8 cellular contexts compared by ENCODE assay signal in genomic region chr1:19477284-19478240, GRCh38. TPM values are rescaled to one million over a fixed set of nuclear protein-coding genes. Genes with fewer than 3 reads are reported as not detected.
DNase-seq lines count a peak whose midpoint lies in the region; ATAC-seq and TF ChIP-seq lines count a peak whose summit lies in the region.

No MANE protein-coding gene starts in this region.

- H3K27ac ChIP-seq in right lobe of liver (peak overlapping the region in 2 of 3 donors; percentile 38 to 51), aorta (ENCODE audit: low read depth in 1 of 2, low read length in 2 of 2) (no peak overlapping the region)

- POLR2A ChIA-PET in activated CD4-positive, alpha-beta T cell treated with anti-CD3 and anti-CD28 coated beads for 36 hours (lab: Charles Lee) = interaction anchor here (0.8 kb wide), 1 partner anchor 16 kb away, joined by 3 read pairs; no protein-coding TSS in a partner anchor

- H3K27me3 ChIP-seq in right lobe of liver (no peaks in the 10 kb centered on the region), aorta (ENCODE audit: control insufficient read depth in 1 of 2, insufficient read depth in 2 of 2, low read length in 1 of 2) (no peaks in the 10 kb centered on the region)

- no peak for TF ChIP-seq CTCF in right lobe of liver (IDR thresholded peaks at IDR 0.05)

- peak overlapping the region; percentile 64 for H3K4me3 Mint-ChIP-seq in activated CD4-positive, alpha-beta T cell treated with anti-CD3 and anti-CD28 coated beads for 36 hours
- peak overlapping the region; percentile 76 for H3K4me3 Mint-ChIP-seq in activated T-cell treated with anti-CD3 and anti-CD28 coated beads, Interleukin-2, amount 50 U/mL, for 4 hours

- no peaks in the 10 kb centered on the region for H3K9me3 Mint-ChIP-seq in activated CD4-positive, alpha-beta T cell treated with anti-CD3 and anti-CD28 coated beads for 36 hours (ENCODE audit: low read depth)
- H3K9me3 Mint-ChIP-seq in activated T-cell treated with anti-CD3 and anti-CD28 coated beads, Interleukin-2, amount 50 U/mL, for 4 hours = no peaks in the 10 kb centered on the region

- no peaks in the 10 kb centered on the region for H3K27me3 Mint-ChIP-seq in activated CD4-positive, alpha-beta T cell treated with anti-CD3 and anti-CD28 coated beads for 36 hours
- H3K27me3 Mint-ChIP-seq in activated T-cell treated with anti-CD3 and anti-CD28 coated beads, Interleukin-2, amount 50 U/mL, for 4 hours (ENCODE audit: low read depth) = no peaks in the 10 kb centered on the region

- CTCF ChIA-PET in activated CD4-positive, alpha-beta T cell treated with anti-CD3 and anti-CD28 coated beads for 36 hours (lab: Charles Lee) = interaction anchor here (0.6 to 0.8 kb wide), 2 partner anchors 42 to 236 kb away, joined by 3 to 5 read pairs; no protein-coding TSS in a partner anchor

- peak overlapping the region; percentile 87 for H3K27ac Mint-ChIP-seq in activated CD4-positive, alpha-beta T cell treated with anti-CD3 and anti-CD28 coated beads for 36 hours

- H3K4me1 ChIP-seq in right lobe of liver = peaks cover 0 to 24% (median 0%) of the 10 kb centered on the region in 4 donors
- peaks cover 2 to 12% of the 10 kb centered on the region in 2 donors for H3K4me1 ChIP-seq in aorta (ENCODE audit: control insufficient read depth in 1 of 2, insufficient read depth in 2 of 2, low read length in 2 of 2)

- DNase-seq in activated CD4-positive, alpha-beta T cell treated with anti-CD3 and anti-CD28 coated beads for 36 hours = peak; percentile 60
- no peak for DNase-seq in activated CD4-positive, alpha-beta T cell treated with anti-CD3 and anti-CD28 coated beads for 4 hours
- DNase-seq in activated T-cell treated with anti-CD3 and anti-CD28 coated beads, Interleukin-2, amount 50 U/mL, for 4 hours = no peak
- DNase-seq in right lobe of liver = no peak
- peak in 1 of 2 donors; percentile 65 for DNase-seq in aorta
- no peak for DNase-seq in HuH-7 (ENCODE audit: low spot score)
- DNase-seq in NCI-H69 (lab: John Stamatoyannopoulos, UW) = no peak

- no peaks in the 10 kb centered on the region for H3K9me3 ChIP-seq in right lobe of liver
- no peaks in the 10 kb centered on the region for H3K9me3 ChIP-seq in aorta (ENCODE audit: control insufficient read depth, low read length)

- intact Hi-C loops in activated CD4-positive, alpha-beta T cell treated with anti-CD3 and anti-CD28 coated beads for 36 hours (cut with DNase I, micrococcal nuclease) = loop anchor here in 1 of 2 experiments (1.0 to 5.0 kb wide), 3 partner anchors 9 to 45 kb away; no protein-coding TSS in a partner anchor
- intact Hi-C loops in right lobe of liver (cut with DNase I) (no loop called here), aorta (cut with DNase I) (no loop called here)

- peak; percentile 62 for ATAC-seq in activated CD4-positive, alpha-beta T cell treated with anti-CD3 and anti-CD28 coated beads for 36 hours
- ATAC-seq in HG03520 (IDR thresholded peaks at IDR 0.05; ENCODE audit: unreplicated experiment) (peak; percentile 42), right lobe of liver (peak; percentile 46 to 70 (median 57)), aorta (ENCODE audit: low FRiP score) (peak; percentile 49)
- peak; percentile 74 to 75 for ATAC-seq in activated T-cell treated with anti-CD3 and anti-CD28 coated beads, Interleukin-2, amount 50 U/mL, for 4 hours

- 68% methylated on average over 9 of the region's 11 CpGs for WGBS in right lobe of liver (ENCODE audit: insufficient coverage, low coverage, low lambda C conversion rate, missing lambda C conversion rate)
- WGBS in aorta, 2 donors = 59 to 60% methylated on average over 11 of the region's 11 CpGs

- peaks cover 0 to 10% (median 0%) of the 10 kb centered on the region in 4 donors for H3K36me3 ChIP-seq in right lobe of liver
- no peaks in the 10 kb centered on the region for H3K36me3 ChIP-seq in aorta (ENCODE audit: control insufficient read depth in 1 of 2, insufficient read depth in 2 of 2, low read length in 1 of 2)

- H3K4me3 ChIP-seq in right lobe of liver (no peak overlapping the region), aorta (ENCODE audit: low read length in 2 of 2) (no peak overlapping the region)

- peaks cover 93% of the 10 kb centered on the region for H3K4me1 Mint-ChIP-seq in activated CD4-positive, alpha-beta T cell treated with anti-CD3 and anti-CD28 coated beads for 36 hours
- H3K4me1 Mint-ChIP-seq in activated T-cell treated with anti-CD3 and anti-CD28 coated beads, Interleukin-2, amount 50 U/mL, for 4 hours (ENCODE audit: low read depth) = peaks cover 99% of the 10 kb centered on the region

- TF ChIP-seq POLR2A in right lobe of liver (IDR thresholded peaks at IDR 0.05) = peak; percentile 32

- H3K36me3 Mint-ChIP-seq in activated CD4-positive, alpha-beta T cell treated with anti-CD3 and anti-CD28 coated beads for 36 hours (ENCODE audit: low read depth) = peaks cover 19% of the 10 kb centered on the region
- H3K36me3 Mint-ChIP-seq in activated T-cell treated with anti-CD3 and anti-CD28 coated beads, Interleukin-2, amount 50 U/mL, for 4 hours (ENCODE audit: insufficient read depth) = peaks cover 4% of the 10 kb centered on the region

RNA-seq across cellular contexts. Expression of gene CAPZB, which starts 7.8 kb away (rescaled TPM):
- 100 to 1,000 TPM; 320 to 346 TPM for total RNA-seq in activated CD4-positive, alpha-beta T cell treated with anti-CD3 and anti-CD28 coated beads for 36 hours
- 100 to 1,000 TPM; 262 to 285 (median 264) TPM for total RNA-seq in activated T-cell treated with anti-CD3 and anti-CD28 coated beads, Interleukin-2, amount 50 U/mL, for 4 hours
- total RNA-seq in right lobe of liver (100 to 1,000 TPM in 1 of 6 experiments, 10 to 100 TPM in 5; 53.5 to 117 (median 88.0) TPM), aorta (100 to 1,000 TPM; 289 to 297 TPM)
- polyA plus RNA-seq in aorta = 100 to 1,000 TPM; 230 to 254 TPM

Comparison
In these comparisons a context has a peak if more than half of its experiments do, and no peak if none do; other contexts are left out.
1. H3K27ac ChIP-seq: peak in right lobe of liver (2 of 3); none in aorta (0 of 2).
2. Peak in every context shown above with its lines, with median percentiles within 50 percentile points of each other: ATAC-seq.